In genomic region chr4:1572521-1572920, GRCh38 we compare ENCODE assay signal across 22 cellular contexts.
DNase-seq lines count a peak whose midpoint lies in the region; ATAC-seq, FAIRE-seq and TF ChIP-seq lines count a peak whose summit lies in the region.
"Had no signal": no experiment of that assay in that cellular context is flagged by ENCODE, and none has a peak within 500 bp of the region (broad histone marks: within the 10 kb centered on the region; RNA-seq: fewer than 3 reads in every experiment).

No MANE protein-coding gene starts in this region.

- ATAC-seq in activated CD8-positive, alpha-beta T cell treated with anti-CD3 and anti-CD28 coated beads for 36 hours: peak; percentile 41
- no peak for ATAC-seq in activated CD8-positive, alpha-beta T cell treated with anti-CD3 and anti-CD28 coated beads, Interleukin-2, amount 10 ng/mL, durations not matched to agents 7 days and 5 days
- ATAC-seq in GM12878 (no peak), HG02852 (IDR thresholded peaks at IDR 0.05; ENCODE audit: unreplicated experiment) (no peak), GM21515 (IDR thresholded peaks at IDR 0.05; ENCODE audit: unreplicated experiment) (no peak)
- ATAC-seq: foreskin keratinocyte, left lobe of liver, upper lobe of right lung had no signal

- H3K4me2 ChIP-seq in GM12878 (ENCODE audit: control insufficient read depth, insufficient read depth): no peak overlapping the region

- H3K36me3 Mint-ChIP-seq in activated CD8-positive, alpha-beta T cell treated with anti-CD3 and anti-CD28 coated beads for 36 hours (ENCODE audit: low read depth): no peaks in the 10 kb centered on the region
- H3K36me3 Mint-ChIP-seq in activated CD8-positive, alpha-beta T cell treated with anti-CD3 and anti-CD28 coated beads, Interleukin-2, amount 10 ng/mL, durations not matched to agents 7 days and 5 days (ENCODE audit: low read depth): no peaks in the 10 kb centered on the region
- H3K36me3 Mint-ChIP-seq: activated naive CD4-positive, alpha-beta T cell treated with anti-CD3 and anti-CD28 coated beads, Interleukin-2, amount 10 ng/mL, durations not matched to agents 7 days and 5 days had no signal

- intact Hi-C loops in activated CD8-positive, alpha-beta T cell treated with anti-CD3 and anti-CD28 coated beads for 36 hours (cut with micrococcal nuclease): no loop called here
- intact Hi-C loops in GM12878 (cut with micrococcal nuclease; ENCODE audit: unreplicated experiment): no loop called here

- RAD21 ChIA-PET in GM12878 (lab: Charles Lee; ENCODE audit: unreplicated experiment): no interaction called here

- WGBS in GM12878 (ENCODE audit: insufficient coverage, insufficient replicate concordance, low lambda C conversion rate, missing lambda C conversion rate): 41% methylated on average over 9 of the region's 9 CpGs

- TF ChIP-seq CTCF in activated CD8-positive, alpha-beta T cell treated with anti-CD3 and anti-CD28 coated beads for 36 hours (IDR thresholded peaks at IDR 0.05): no peak
- TF ChIP-seq CTCF in GM12878 (IDR thresholded peaks at IDR 0.05 in 2 of 3, conservative IDR thresholded peaks at IDR 0.05 in 1 of 3; ENCODE audit: control insufficient read depth in 2 of 3, extremely low read depth in 1 of 3, insufficient read depth in 1 of 3, low read depth in 3 of 3, low read length in 3 of 3): no peak

- H3K4me1 ChIP-seq in GM12878 (ENCODE audit: control insufficient read depth, insufficient read depth, low read length): no peaks in the 10 kb centered on the region
- H3K4me1 ChIP-seq: foreskin keratinocyte, upper lobe of right lung had no signal

- H3K27me3 Mint-ChIP-seq in activated CD8-positive, alpha-beta T cell treated with anti-CD3 and anti-CD28 coated beads for 36 hours: no peaks in the 10 kb centered on the region
- no peaks in the 10 kb centered on the region for H3K27me3 Mint-ChIP-seq in activated CD8-positive, alpha-beta T cell treated with anti-CD3 and anti-CD28 coated beads, Interleukin-2, amount 10 ng/mL, durations not matched to agents 7 days and 5 days (ENCODE audit: low read depth)
- H3K27me3 Mint-ChIP-seq: central memory CD8-positive, alpha-beta T cell had no signal

- CTCF ChIA-PET in activated CD8-positive, alpha-beta T cell treated with anti-CD3 and anti-CD28 coated beads for 36 hours (lab: Charles Lee): no interaction called here
- CTCF ChIA-PET in activated CD8-positive, alpha-beta T cell treated with anti-CD3 and anti-CD28 coated beads, Interleukin-2, amount 10 ng/mL, durations not matched to agents 7 days and 5 days (lab: Charles Lee): no interaction called here
- CTCF ChIA-PET in GM12878 (lab: Yijun Ruan, JAX): no interaction called here

- H2AFZ ChIP-seq in GM12878 (ENCODE audit: control insufficient read depth, low read depth, low read length): no peak overlapping the region

- no peaks in the 10 kb centered on the region for H3K9me3 Mint-ChIP-seq in activated CD8-positive, alpha-beta T cell treated with anti-CD3 and anti-CD28 coated beads for 36 hours
- no peaks in the 10 kb centered on the region for H3K9me3 Mint-ChIP-seq in activated CD8-positive, alpha-beta T cell treated with anti-CD3 and anti-CD28 coated beads, Interleukin-2, amount 10 ng/mL, durations not matched to agents 7 days and 5 days (ENCODE audit: insufficient read depth)
- H3K9me3 Mint-ChIP-seq: activated naive CD4-positive, alpha-beta T cell treated with anti-CD3 and anti-CD28 coated beads, Interleukin-2, amount 10 ng/mL, durations not matched to agents 7 days and 5 days; activated T-cell treated with anti-CD3 and anti-CD28 coated beads, Interleukin-2, amount 50 U/mL, for 4 hours; central memory CD8-positive, alpha-beta T cell had no signal

- H3K27me3 ChIP-seq in GM12878 (replicated peaks in 1 of 2; ENCODE audit: control insufficient read depth in 2 of 2, insufficient read depth in 2 of 2, low read length in 1 of 2): no peaks in the 10 kb centered on the region
- H3K27me3 ChIP-seq: upper lobe of right lung had no signal

- H3K9me3 ChIP-seq in GM12878 (replicated peaks; ENCODE audit: control insufficient read depth, insufficient read depth, low read length): no peaks in the 10 kb centered on the region
- H3K9me3 ChIP-seq: upper lobe of right lung had no signal

- H4K20me1 ChIP-seq in GM12878 (ENCODE audit: control insufficient read depth, insufficient read depth): no peaks in the 10 kb centered on the region

- SMC1A ChIA-PET in GM12878 (lab: Charles Lee; ENCODE audit: uncharacterized antibody, unreplicated experiment): no interaction called here

- no peak for DNase-seq in activated CD8-positive, alpha-beta T cell treated with anti-CD3 and anti-CD28 coated beads for 36 hours
- DNase-seq in activated CD8-positive, alpha-beta T cell treated with anti-CD3 and anti-CD28 coated beads, Interleukin-2, amount 10 ng/mL, durations not matched to agents 7 days and 5 days: no peak
- DNase-seq in GM12878 (ENCODE audit: low read depth, low spot score): no peak
- DNase-seq in iPS-NIHi7 (ENCODE audit: extremely low spot score): peak; percentile 85
- DNase-seq in urothelium cell line (ENCODE audit: low spot score): peak; percentile 15
- DNase-seq in foreskin melanocyte: no peak
- DNase-seq: activated CD4-positive, CD25-positive, alpha-beta regulatory T cell; activated naive CD4-positive, alpha-beta T cell treated with anti-CD3 and anti-CD28 coated beads, Interleukin-2, amount 10 ng/mL, durations not matched to agents 7 days and 5 days; activated T-cell treated with anti-CD3 and anti-CD28 coated beads, Interleukin-2, amount 50 U/mL, for 4 hours; anterior cingulate cortex; EL; foreskin keratinocyte; NCI-H1105 treated with DMSO at 0.1 percent for 48 hours; NCI-H2107; NCI-H510A; stimulated activated CD8-positive, alpha-beta memory T cell treated with anti-CD3 and anti-CD28 coated beads, Interleukin-4, amount 100 ng/mL, for 48 hours; T-helper 9 cell; upper lobe of right lung had no signal

- H3K36me3 ChIP-seq in GM12878 (ENCODE audit: control insufficient read depth in 2 of 2, insufficient read depth in 2 of 2, low read length in 1 of 2): no peaks in the 10 kb centered on the region
- H3K36me3 ChIP-seq: upper lobe of right lung had no signal

- BruUV-seq in GM12878 (replicated peaks; lab: Mats Ljungman, UMichigan): no TSS peak

- H3K9ac ChIP-seq in GM12878 (ENCODE audit: control insufficient read depth, insufficient read depth, low read length): no peak overlapping the region

- no peak overlapping the region for H3K27ac ChIP-seq in GM12878 (ENCODE audit: control insufficient read depth, insufficient read depth)
- H3K27ac ChIP-seq: foreskin keratinocyte, upper lobe of right lung had no signal

- TF ChIP-seq RAD21 in GM12878 (IDR thresholded peaks at IDR 0.05; ENCODE audit: insufficient read depth, low read depth, low read length): no peak

- TF ChIP-seq POLR2A in GM12878 (IDR thresholded peaks at IDR 0.05; ENCODE audit: low read depth, low read length): no peak

- no peak overlapping the region for H3K4me3 ChIP-seq in GM12878
- H3K4me3 ChIP-seq: upper lobe of right lung had no signal

- FAIRE-seq in GM12878 (lab: Jason Lieb, UNC): no peak
- no peak for FAIRE-seq in urothelium cell line (lab: Jason Lieb, UNC)

- H3K79me2 ChIP-seq in GM12878 (ENCODE audit: control insufficient read depth, insufficient read depth, low read length): no peaks in the 10 kb centered on the region

- H3K4me1 Mint-ChIP-seq in activated CD8-positive, alpha-beta T cell treated with anti-CD3 and anti-CD28 coated beads for 36 hours (ENCODE audit: low read depth): no peaks in the 10 kb centered on the region
- H3K4me1 Mint-ChIP-seq in activated CD8-positive, alpha-beta T cell treated with anti-CD3 and anti-CD28 coated beads, Interleukin-2, amount 10 ng/mL, durations not matched to agents 7 days and 5 days (ENCODE audit: low read depth): no peaks in the 10 kb centered on the region
- H3K4me1 Mint-ChIP-seq: activated naive CD4-positive, alpha-beta T cell treated with anti-CD3 and anti-CD28 coated beads, Interleukin-2, amount 10 ng/mL, durations not matched to agents 7 days and 5 days had no signal

- H3K4me3 Mint-ChIP-seq in activated CD8-positive, alpha-beta T cell treated with anti-CD3 and anti-CD28 coated beads for 36 hours: no peak overlapping the region
- H3K4me3 Mint-ChIP-seq in activated CD8-positive, alpha-beta T cell treated with anti-CD3 and anti-CD28 coated beads, Interleukin-2, amount 10 ng/mL, durations not matched to agents 7 days and 5 days: no peak overlapping the region
- H3K4me3 Mint-ChIP-seq: activated naive CD4-positive, alpha-beta T cell treated with anti-CD3 and anti-CD28 coated beads, Interleukin-2, amount 10 ng/mL, durations not matched to agents 7 days and 5 days; activated T-cell treated with anti-CD3 and anti-CD28 coated beads, Interleukin-2, amount 50 U/mL, for 4 hours; central memory CD8-positive, alpha-beta T cell had no signal

- POLR2A ChIA-PET in activated CD8-positive, alpha-beta T cell treated with anti-CD3 and anti-CD28 coated beads for 36 hours (lab: Charles Lee): no interaction called here
- POLR2A ChIA-PET in activated CD8-positive, alpha-beta T cell treated with anti-CD3 and anti-CD28 coated beads, Interleukin-2, amount 10 ng/mL, durations not matched to agents 7 days and 5 days (lab: Charles Lee): no interaction called here
- POLR2A ChIA-PET in GM12878 (lab: Charles Lee): no interaction called here

- TF ChIP-seq EP300 in GM12878 (IDR thresholded peaks at IDR 0.05; ENCODE audit: borderline replicate concordance in 1 of 2, control insufficient read depth in 1 of 2, low read depth in 2 of 2, low read length in 2 of 2): no peak

- in situ Hi-C loops in GM12878 (cut with MboI): no loop called here

- H3K27ac Mint-ChIP-seq in activated CD8-positive, alpha-beta T cell treated with anti-CD3 and anti-CD28 coated beads for 36 hours: no peak overlapping the region
- no peak overlapping the region for H3K27ac Mint-ChIP-seq in activated CD8-positive, alpha-beta T cell treated with anti-CD3 and anti-CD28 coated beads, Interleukin-2, amount 10 ng/mL, durations not matched to agents 7 days and 5 days
- H3K27ac Mint-ChIP-seq: activated naive CD4-positive, alpha-beta T cell treated with anti-CD3 and anti-CD28 coated beads, Interleukin-2, amount 10 ng/mL, durations not matched to agents 7 days and 5 days had no signal

TF ChIP-seq in GM12878, 131 proteins besides CTCF, POLR2A, EP300 and RAD21 (continues in another document):
- TF ChIP-seq TCF3 (IDR thresholded peaks at IDR 0.05; ENCODE audit: borderline replicate concordance, insufficient read depth, low read depth, low read length): 0 out of 2 replicates have a peak, but pooled peaks have one; percentile 18
- no peak for TF ChIP-seq FOS (IDR thresholded peaks at IDR 0.05; ENCODE audit: borderline replicate concordance, extremely low read depth, insufficient read length)

Comparison
In these comparisons a context has a peak if more than half of its experiments do, and no peak if none do; other contexts are left out.
1. DNase-seq: peak in iPS-NIHi7 (single experiment) and urothelium cell line (single experiment); none in activated CD8-positive, alpha-beta T cell treated with anti-CD3 and anti-CD28 coated beads for 36 hours (single experiment), activated CD8-positive, alpha-beta T cell treated with anti-CD3 and anti-CD28 coated beads, Interleukin-2, amount 10 ng/mL, durations not matched to agents 7 days and 5 days (single experiment), GM12878 (single experiment) and foreskin melanocyte (single experiment).